Comparison of ENCODE assay signal across 8 cellular contexts in the genomic region with DNA sequence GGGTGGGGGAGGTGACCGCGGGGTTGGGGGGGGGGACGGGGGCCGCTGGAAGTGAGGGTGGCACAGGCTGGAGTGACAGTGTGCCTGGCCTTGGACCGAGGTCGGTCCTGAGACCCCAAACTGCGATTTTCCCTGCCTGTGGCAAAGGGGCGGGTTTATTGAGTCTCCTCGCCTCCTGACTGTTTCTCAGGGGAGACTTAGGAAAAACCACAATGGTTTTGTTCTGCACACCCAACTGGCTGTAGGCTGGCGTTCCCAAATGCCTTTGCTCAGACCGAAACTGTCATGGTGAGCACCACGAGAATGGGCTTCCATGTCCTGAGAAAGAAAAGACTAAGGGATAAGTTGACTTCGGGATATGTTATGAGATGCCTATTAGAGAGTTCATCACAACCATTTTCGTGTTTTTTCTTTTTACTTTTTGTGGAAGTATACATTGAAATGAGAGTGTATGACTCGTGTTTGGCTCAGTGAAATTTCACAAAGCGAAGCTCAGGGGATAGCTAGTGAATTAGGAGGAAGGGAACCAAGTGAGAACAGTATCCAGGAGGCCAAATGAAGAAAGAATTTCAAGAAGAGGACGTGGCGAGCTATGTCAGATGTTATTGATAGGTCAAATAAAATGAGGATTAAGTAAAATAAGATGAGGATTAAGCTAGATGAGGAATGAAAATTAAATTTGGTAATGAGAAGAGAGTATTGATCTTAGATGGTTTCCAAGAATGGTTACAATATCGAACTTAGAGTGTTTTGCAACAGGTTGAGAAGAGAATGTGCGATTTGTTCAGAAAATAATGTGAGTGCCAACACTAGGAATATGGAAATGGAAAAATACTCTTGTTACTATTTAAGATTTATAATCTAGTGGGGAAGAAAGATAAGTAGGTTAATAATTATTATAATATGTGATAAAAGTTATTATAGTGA. TPM values are rescaled to one million over a fixed set of nuclear protein-coding genes. Genes with fewer than 3 reads are reported as not detected.
DNase-seq lines count a peak whose midpoint lies in the region; ATAC-seq lines count a peak whose summit lies in the region.

No MANE protein-coding gene starts in this region.

- H3K79me2 ChIP-seq in ACC112 (ENCODE audit: control insufficient read depth, insufficient read depth, low read length, unreplicated experiment), result peaks cover 52% of the 10 kb centered on the region

- POLR2A ChIA-PET in naive thymus-derived CD8-positive, alpha-beta T cell (lab: Charles Lee), result no interaction called here

- H3K27ac ChIP-seq in ACC112 (ENCODE audit: low read depth, low read length), result peak overlapping the region; percentile 48

- peaks cover 3% of the 10 kb centered on the region; the same call in 1 of the 2 replicates for H3K27me3 ChIP-seq in ACC112 (ENCODE audit: insufficient read depth, low read length)

- H3K4me3 Mint-ChIP-seq in naive thymus-derived CD8-positive, alpha-beta T cell, result no peak overlapping the region

- ATAC-seq in esophagus mucosa (peak; percentile 33), GM19324 (IDR thresholded peaks at IDR 0.05; ENCODE audit: low FRiP score, unreplicated experiment) (no peak), HG02852 (IDR thresholded peaks at IDR 0.05; ENCODE audit: unreplicated experiment) (no peak)
- ATAC-seq in naive thymus-derived CD8-positive, alpha-beta T cell, result no peak

- peak overlapping the region; percentile 90 for H3K4me3 ChIP-seq in ACC112 (ENCODE audit: low read depth, low read length)

- no peak overlapping the region for H3K27ac Mint-ChIP-seq in naive thymus-derived CD8-positive, alpha-beta T cell

- H3K27me3 Mint-ChIP-seq in naive thymus-derived CD8-positive, alpha-beta T cell, result peaks cover 4 to 22% (median 12%) of the 10 kb centered on the region in 5 donors

- peak overlapping the region; percentile 67 for H2AFZ ChIP-seq in ACC112 (ENCODE audit: low read length, unreplicated experiment)

- H3K4me1 ChIP-seq in ACC112 (ENCODE audit: control insufficient read depth, insufficient read depth, low read length, unreplicated experiment), result peaks cover 7% of the 10 kb centered on the region

- no peaks in the 10 kb centered on the region for H3K36me3 ChIP-seq in ACC112 (ENCODE audit: insufficient read depth, low read length)

- peaks cover 0 to 3% (median 3%) of the 10 kb centered on the region in 3 donors for H3K36me3 Mint-ChIP-seq in naive thymus-derived CD8-positive, alpha-beta T cell

- peak; percentile 10 for DNase-seq in GM04504 (ENCODE audit: low read depth)
- peak; percentile 65 for DNase-seq in OCI-M1 (lab: John Stamatoyannopoulos, UW)
- peak; percentile 67 for DNase-seq in myocyte (ENCODE audit: low read depth)
- DNase-seq in naive thymus-derived CD8-positive, alpha-beta T cell, result no peak

- peaks cover 0 to 7% (median 4%) of the 10 kb centered on the region in 9 donors for H3K9me3 Mint-ChIP-seq in naive thymus-derived CD8-positive, alpha-beta T cell

- H3K4me1 Mint-ChIP-seq in naive thymus-derived CD8-positive, alpha-beta T cell, result peaks cover 0 to 5% (median 3%) of the 10 kb centered on the region in 4 donors

RNA-seq across cellular contexts. Expression of gene NET1, which starts 0.9 kb away (rescaled TPM):
- total RNA-seq in esophagus mucosa (182 TPM), myocyte (20.2 and 31.6 TPM in 2 replicates)
- 4.3 TPM for polyA plus RNA-seq in myocyte (2012)
- total RNA-seq in naive thymus-derived CD8-positive, alpha-beta T cell, result 10 to 100 TPM; 26.9 to 30.4 TPM
- polyA plus RNA-seq in naive thymus-derived CD8-positive, alpha-beta T cell, result 10 to 100 TPM; 12.6 to 19.4 (median 13.0) TPM

RNA-seq across cellular contexts. Expression of gene TUBAL3, which starts 8.6 kb away (rescaled TPM):
- total RNA-seq in esophagus mucosa, result 0.12 TPM
- not detected in 2 replicates for total RNA-seq in myocyte
- not detected for polyA plus RNA-seq in myocyte (2012)
- not detected for total RNA-seq in naive thymus-derived CD8-positive, alpha-beta T cell
- not detected for polyA plus RNA-seq in naive thymus-derived CD8-positive, alpha-beta T cell

RNA-seq across cellular contexts. Expression of gene UCN3, which starts 48.5 kb away (rescaled TPM):
- not detected for total RNA-seq in esophagus mucosa
- not detected in 2 replicates for total RNA-seq in myocyte
- not detected for polyA plus RNA-seq in myocyte (2012)
- total RNA-seq in naive thymus-derived CD8-positive, alpha-beta T cell, result not detected
- polyA plus RNA-seq in naive thymus-derived CD8-positive, alpha-beta T cell, result not detected

Comparison
In these comparisons a context has a peak if more than half of its experiments do, and no peak if none do; other contexts are left out.
1. DNase-seq: peak in GM04504 (single experiment), OCI-M1 (single experiment) and myocyte (single experiment); none in naive thymus-derived CD8-positive, alpha-beta T cell (0 of 10).